In the genomic region with DNA sequence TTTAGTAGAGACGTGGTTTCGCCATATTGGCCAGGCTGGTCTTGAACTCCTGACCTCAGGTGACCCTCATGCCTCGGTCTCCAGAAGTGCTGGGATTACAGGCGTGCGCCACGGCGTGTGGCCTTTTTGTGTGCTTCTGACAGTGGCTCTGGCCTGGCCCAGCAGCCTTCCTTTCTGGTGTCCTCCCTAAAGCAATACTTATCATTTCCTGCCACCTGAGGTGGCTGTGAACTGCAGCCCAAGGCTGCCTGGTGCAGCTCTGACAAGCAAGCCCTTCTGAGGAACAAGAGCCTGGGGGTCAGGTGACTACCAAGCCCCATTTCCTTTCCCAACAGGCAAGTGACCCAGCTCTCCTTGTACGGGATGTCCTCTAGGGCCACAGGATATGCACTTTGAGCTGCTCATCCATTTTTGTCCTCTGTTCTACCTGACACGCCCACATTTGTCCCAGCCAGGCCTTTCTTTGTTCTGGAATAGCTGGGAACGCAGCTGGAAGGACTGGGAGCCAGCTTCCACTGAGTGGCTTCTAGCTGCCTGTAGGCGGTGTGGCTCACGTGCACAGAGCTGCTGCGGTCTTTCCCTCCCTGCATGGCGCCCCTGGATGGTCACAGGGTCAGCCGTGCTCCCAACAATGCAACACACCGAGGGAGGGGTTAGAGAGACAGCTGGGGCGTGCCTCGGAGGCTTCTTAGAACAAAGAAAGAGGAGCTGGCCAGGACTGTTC, we compare ENCODE assay signal across 9 cellular contexts. TPM values are rescaled to one million over a fixed set of nuclear protein-coding genes. Genes with fewer than 3 reads are reported as not detected.
DNase-seq lines count a peak whose midpoint lies in the region; ATAC-seq and TF ChIP-seq lines count a peak whose summit lies in the region.
"Had no signal": no experiment of that assay in that cellular context is flagged by ENCODE, and none has a peak within 500 bp of the region (broad histone marks: within the 10 kb centered on the region; RNA-seq: fewer than 3 reads in every experiment).

No MANE protein-coding gene starts in this region.

- no peak overlapping the region for H3K4me3 ChIP-seq in mucosa of descending colon
- H3K4me3 ChIP-seq: SJSA1 had no signal

- no peaks in the 10 kb centered on the region for H3K36me3 ChIP-seq in mucosa of descending colon (ENCODE audit: low read depth)

- peaks cover 23% of the 10 kb centered on the region for H3K4me1 ChIP-seq in mucosa of descending colon (ENCODE audit: low read depth)

- no peaks in the 10 kb centered on the region for H3K9me3 ChIP-seq in mucosa of descending colon
- H3K9me3 ChIP-seq: SJSA1 had no signal

- peak; percentile 54 for ATAC-seq in esophagus mucosa
- ATAC-seq in mucosa of descending colon: peak; percentile 74
- no peak for ATAC-seq in HG02870 (IDR thresholded peaks at IDR 0.05; ENCODE audit: unreplicated experiment)
- ATAC-seq in GM19463 (IDR thresholded peaks at IDR 0.05; ENCODE audit: unreplicated experiment): no peak

- TF ChIP-seq CTCF in mucosa of descending colon (IDR thresholded peaks at IDR 0.05): no peak

- intact Hi-C loops in mucosa of descending colon (cut with DNase I, micrococcal nuclease): no loop called here

- DNase-seq in COLO668 (lab: John Stamatoyannopoulos, UW; ENCODE audit: unreplicated experiment) (peak; percentile 16), NCI-H774 (lab: John Stamatoyannopoulos, UW) (peak; percentile 73), mucosa of descending colon (peak; percentile 65 to 72 (median 72)), SHP77 treated with DMSO at 0.1 percent for 48 hours (lab: John Stamatoyannopoulos, UW) (no peak), HuH-7.5 (ENCODE audit: low spot score) (no peak)

RNA-seq across cellular contexts. Expression of gene BID, which starts 12.3 kb away (rescaled TPM):
- total RNA-seq in esophagus mucosa (12.3 TPM), mucosa of descending colon (10 to 100 TPM; 17.9 to 35.0 (median 21.8) TPM)

Comparison
In these comparisons a context has a peak if more than half of its experiments do, and no peak if none do; other contexts are left out.
1. DNase-seq: peak in COLO668 (single experiment), NCI-H774 (single experiment) and mucosa of descending colon (3 of 3); none in SHP77 treated with DMSO at 0.1 percent for 48 hours (single experiment) and HuH-7.5 (single experiment).
2. ATAC-seq: peak in esophagus mucosa (single experiment) and mucosa of descending colon (single experiment); none in HG02870 (single experiment) and GM19463 (single experiment).